33 cellular contexts compared by ENCODE assay signal in genomic region chr6:97060254-97060653, GRCh38.
"Had no signal": no experiment of that assay in that cellular context is flagged by ENCODE, and none has a peak within 500 bp of the region (broad histone marks: within the 10 kb centered on the region; RNA-seq: fewer than 3 reads in every experiment).

No MANE protein-coding gene starts in this region.

- H3K4me3 Mint-ChIP-seq: activated B cell treated with CpG ODN at 0.5 μM for 24 hours; activated CD4-positive, alpha-beta memory T cell treated with anti-CD3 and anti-CD28 coated beads for 36 hours; activated CD8-positive, alpha-beta T cell treated with anti-CD3 and anti-CD28 coated beads for 36 hours; activated naive CD4-positive, alpha-beta T cell treated with anti-CD3 and anti-CD28 coated beads for 36 hours; activated naive CD8-positive, alpha-beta T cell treated with anti-CD3 and anti-CD28 coated beads for 36 hours; activated T-cell treated with anti-CD3 and anti-CD28 coated beads, Interleukin-2, amount 50 U/mL, for 4 hours; activated T-cell treated with anti-CD3 and anti-CD28 coated beads, Interleukin-2, amount 50 U/mL, for 72 hours; activated T-helper 1 cell treated with anti-CD3 and anti-CD28 coated beads, Interleukin-12 subunit alpha, Interleukin-12 subunit beta, Interleukin-2, Interleukin-4 antibody, amounts not matched to agents 30 ng/mL and 10 ng/mL and 1 ng/mL, durations not matched to agents 14 hours and 24 hours and 36 hours; activated T-helper 17 cell treated with anti-CD3 and anti-CD28 coated beads, Interleukin-2, amount 50 U/mL, for 72 hours; T-cell; T-helper 2 cell treated with Interferon-gamma antibody and Interleukin-4, amounts not matched to agents 5 μg/mL and 100 μg/mL, for 36 hours had no signal

- H3K4me1 Mint-ChIP-seq: activated B cell treated with CpG ODN at 0.5 μM for 24 hours; activated T-helper 17 cell treated with anti-CD3 and anti-CD28 coated beads, Interleukin-2, amount 50 U/mL, for 72 hours; T-cell had no signal

- H3K27me3 Mint-ChIP-seq: activated CD4-positive, alpha-beta memory T cell treated with anti-CD3 and anti-CD28 coated beads for 36 hours; activated CD8-positive, alpha-beta T cell treated with anti-CD3 and anti-CD28 coated beads for 36 hours; activated naive CD8-positive, alpha-beta T cell treated with anti-CD3 and anti-CD28 coated beads for 36 hours; activated T-helper 17 cell treated with anti-CD3 and anti-CD28 coated beads, Interleukin-2, amount 50 U/mL, for 72 hours; T-cell had no signal

- H3K27ac Mint-ChIP-seq: activated B cell treated with CpG ODN at 0.5 μM for 24 hours; activated CD4-positive, alpha-beta memory T cell treated with anti-CD3 and anti-CD28 coated beads for 36 hours; activated CD8-positive, alpha-beta T cell treated with anti-CD3 and anti-CD28 coated beads for 36 hours; activated naive CD4-positive, alpha-beta T cell treated with anti-CD3 and anti-CD28 coated beads for 36 hours; activated naive CD4-positive, alpha-beta T cell treated with anti-CD3 and anti-CD28 coated beads, Interleukin-2, amount 50 U/mL, for 72 hours; activated naive CD8-positive, alpha-beta T cell treated with anti-CD3 and anti-CD28 coated beads for 36 hours; activated T-cell treated with anti-CD3 and anti-CD28 coated beads, Interleukin-2, amount 50 U/mL, for 72 hours; activated T-helper 1 cell treated with anti-CD3 and anti-CD28 coated beads, Interleukin-12 subunit alpha, Interleukin-12 subunit beta, Interleukin-2, Interleukin-4 antibody, amounts not matched to agents 30 ng/mL and 10 ng/mL and 1 ng/mL, durations not matched to agents 14 hours and 24 hours and 36 hours; activated T-helper 17 cell treated with anti-CD3 and anti-CD28 coated beads, Interleukin-2, amount 50 U/mL, for 72 hours; T-cell; T-helper 2 cell treated with Interferon-gamma antibody and Interleukin-4, amounts not matched to agents 5 μg/mL and 100 μg/mL, for 36 hours had no signal

- H3K27ac ChIP-seq: adrenal gland, body of pancreas, brain microvascular endothelial cell, breast epithelium, VCaP had no signal

- H3K9me3 Mint-ChIP-seq: activated B cell treated with CpG ODN at 0.5 μM for 24 hours; activated CD4-positive, alpha-beta memory T cell treated with anti-CD3 and anti-CD28 coated beads for 36 hours; activated CD8-positive, alpha-beta T cell treated with anti-CD3 and anti-CD28 coated beads for 36 hours; activated naive CD4-positive, alpha-beta T cell treated with anti-CD3 and anti-CD28 coated beads for 36 hours; activated naive CD4-positive, alpha-beta T cell treated with anti-CD3 and anti-CD28 coated beads, Interleukin-2, amount 50 U/mL, for 72 hours; activated naive CD8-positive, alpha-beta T cell treated with anti-CD3 and anti-CD28 coated beads for 36 hours; activated T-cell treated with anti-CD3 and anti-CD28 coated beads, Interleukin-2, amount 50 U/mL, for 4 hours; activated T-cell treated with anti-CD3 and anti-CD28 coated beads, Interleukin-2, amount 50 U/mL, for 72 hours; activated T-helper 1 cell treated with anti-CD3 and anti-CD28 coated beads, Interleukin-12 subunit alpha, Interleukin-12 subunit beta, Interleukin-2, Interleukin-4 antibody, amounts not matched to agents 30 ng/mL and 10 ng/mL and 1 ng/mL, durations not matched to agents 14 hours and 24 hours and 36 hours; activated T-helper 17 cell treated with anti-CD3 and anti-CD28 coated beads, Interleukin-2, amount 50 U/mL, for 72 hours; T-cell; T-helper 2 cell treated with Interferon-gamma antibody and Interleukin-4, amounts not matched to agents 5 μg/mL and 100 μg/mL, for 36 hours had no signal

- H3K36me3 Mint-ChIP-seq: activated CD4-positive, alpha-beta memory T cell treated with anti-CD3 and anti-CD28 coated beads for 36 hours; activated naive CD4-positive, alpha-beta T cell treated with anti-CD3 and anti-CD28 coated beads, Interleukin-2, amount 50 U/mL, for 72 hours; activated naive CD8-positive, alpha-beta T cell treated with anti-CD3 and anti-CD28 coated beads for 36 hours; T-cell had no signal

- ATAC-seq: body of pancreas had no signal

- DNase-seq: activated B cell treated with CpG ODN at 0.5 μM for 24 hours; activated CD4-positive, alpha-beta memory T cell treated with anti-CD3 and anti-CD28 coated beads for 36 hours; activated CD4-positive, alpha-beta T cell treated with anti-CD3 and anti-CD28 coated beads for 48 hours; activated CD4-positive, alpha-beta T cell treated with anti-CD3 and anti-CD28 coated beads, Interleukin-2, amount 50 U/mL, for 1 hour; activated CD4-positive, alpha-beta T cell treated with anti-CD3 and anti-CD28 coated beads, Interleukin-2, amount 50 U/mL, for 4 hours; activated CD4-positive, CD25-positive, alpha-beta regulatory T cell treated with anti-CD3 and anti-CD28 coated beads, Interleukin-2, amount 50 U/mL, for 72 hours; activated CD8-positive, alpha-beta memory T cell treated with anti-CD3 and anti-CD28 coated beads, Interleukin-2, amount 50 U/mL, for 4 hours; activated CD8-positive, alpha-beta T cell treated with anti-CD3 and anti-CD28 coated beads for 36 hours; activated effector memory CD4-positive, alpha-beta T cell treated with anti-CD3 and anti-CD28 coated beads, Interleukin-2, amount 50 U/mL, for 16 hours; activated gamma-delta T cell treated with Interleukin-2 at 50 U/mL for 16 hours; activated naive CD4-positive, alpha-beta T cell; activated naive CD4-positive, alpha-beta T cell treated with anti-CD3 and anti-CD28 coated beads for 36 hours; activated naive CD4-positive, alpha-beta T cell treated with anti-CD3 and anti-CD28 coated beads, Interleukin-2, amount 50 U/mL, for 16 hours; activated naive CD8-positive, alpha-beta T cell treated with anti-CD3 and anti-CD28 coated beads for 36 hours; activated T-cell treated with anti-CD3 and anti-CD28 coated beads for 4 hours; activated T-cell treated with anti-CD3 and anti-CD28 coated beads, Interleukin-2, amount 50 U/mL, for 1 hour; activated T-cell treated with anti-CD3 and anti-CD28 coated beads, Interleukin-2, amount 50 U/mL, for 4 hours; activated T-cell treated with anti-CD3 and anti-CD28 coated beads, Interleukin-2, amount 50 U/mL, for 72 hours; adrenal gland; amniotic stem cell; aorta; body of pancreas; brain microvascular endothelial cell; central memory CD4-positive, alpha-beta T cell; T-cell; T-helper 2 cell; T-helper 9 cell had no signal
